In the genomic region with DNA sequence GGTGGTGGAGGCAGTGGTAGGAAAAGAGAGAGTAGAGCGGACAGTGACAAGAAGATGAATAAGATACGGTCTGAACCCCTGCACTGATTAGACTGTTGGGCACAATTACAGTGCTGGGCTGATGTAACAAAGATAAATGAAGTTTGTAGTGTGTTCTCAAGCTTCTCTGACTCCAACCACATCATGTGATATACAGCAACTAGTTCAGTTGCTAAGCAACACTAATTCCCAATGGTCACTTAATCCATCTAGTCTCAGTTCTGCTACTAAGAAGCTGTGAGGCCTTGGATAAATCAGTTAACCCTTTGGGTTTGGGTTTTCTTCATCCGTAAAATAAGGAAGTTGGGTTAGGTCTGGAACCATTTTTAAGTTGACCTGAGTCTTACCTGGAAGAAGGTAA, we compare ENCODE assay signal across 27 cellular contexts. TPM values are rescaled to one million over a fixed set of nuclear protein-coding genes. Genes with fewer than 3 reads are reported as not detected.
DNase-seq lines count a peak whose midpoint lies in the region; ATAC-seq and TF ChIP-seq lines count a peak whose summit lies in the region.
"Had no signal": no experiment of that assay in that cellular context is flagged by ENCODE, and none has a peak within 500 bp of the region (broad histone marks: within the 10 kb centered on the region; RNA-seq: fewer than 3 reads in every experiment).

No MANE protein-coding gene starts in this region.

- H3K4me1 Mint-ChIP-seq in HFFc6 (ENCODE audit: low read depth) (peaks cover 84% of the 10 kb centered on the region), nephron progenitor cell (peaks cover 39% of the 10 kb centered on the region)
- H3K4me1 Mint-ChIP-seq: CD4-positive, CD25-positive, alpha-beta regulatory T cell; endodermal cell had no signal

- H3K27ac Mint-ChIP-seq in HFFc6 (peak overlapping the region; percentile 55), nephron progenitor cell (peak overlapping the region; percentile 64)
- H3K27ac Mint-ChIP-seq: activated T-cell treated with anti-CD3 and anti-CD28 coated beads, Interleukin-2, amount 50 U/mL, for 24 hours; CD4-positive, CD25-positive, alpha-beta regulatory T cell; endodermal cell; progenitor cell of endocrine pancreas had no signal

- H3K4me3 Mint-ChIP-seq in HFFc6, result no peak overlapping the region
- peak overlapping the region; percentile 5 for H3K4me3 Mint-ChIP-seq in nephron progenitor cell
- H3K4me3 Mint-ChIP-seq: activated T-cell treated with anti-CD3 and anti-CD28 coated beads, Interleukin-2, amount 50 U/mL, for 24 hours; CD4-positive, CD25-positive, alpha-beta regulatory T cell; endodermal cell had no signal

- H3K36me3 Mint-ChIP-seq in HFFc6 (ENCODE audit: low read depth) (peaks cover 52% of the 10 kb centered on the region), nephron progenitor cell (ENCODE audit: low read depth) (no peaks in the 10 kb centered on the region)
- H3K36me3 Mint-ChIP-seq: CD4-positive, CD25-positive, alpha-beta regulatory T cell had no signal

- H3K9me3 Mint-ChIP-seq in HFFc6 (no peaks in the 10 kb centered on the region), nephron progenitor cell (no peaks in the 10 kb centered on the region)
- H3K9me3 Mint-ChIP-seq: activated T-cell treated with anti-CD3 and anti-CD28 coated beads, Interleukin-2, amount 50 U/mL, for 24 hours; endodermal cell had no signal

- H3K27me3 Mint-ChIP-seq in HFFc6 (ENCODE audit: insufficient read depth), result no peaks in the 10 kb centered on the region; the same call in 1 of the 2 replicates
- H3K27me3 Mint-ChIP-seq in nephron progenitor cell (ENCODE audit: low read depth, poor library complexity), result no peaks in the 10 kb centered on the region

- no peak overlapping the region for H3K4me3 ChIP-seq in choroid plexus epithelial cell (ENCODE audit: low read depth, low read length)
- H3K4me3 ChIP-seq: adrenal gland, colonic mucosa, esophagus muscularis mucosa, SJCRH30, upper lobe of left lung had no signal

- no peak for ATAC-seq in HG02623 (IDR thresholded peaks at IDR 0.05; ENCODE audit: unreplicated experiment)

- DNase-seq in HFFc6, result no peak
- DNase-seq in NCI-H82 (lab: John Stamatoyannopoulos, UW), result peak; percentile 92
- peak; percentile 45 for DNase-seq in choroid plexus epithelial cell (ENCODE audit: low read depth)
- no peak for DNase-seq in nephron progenitor cell
- no peak for DNase-seq in activated gamma-delta T cell (lab: John Stamatoyannopoulos, UW)
- DNase-seq in NCI-H226, result no peak
- no peak for DNase-seq in stimulated activated CD4-positive, alpha-beta T cell treated with anti-CD3 and anti-CD28 coated beads, Interleukin-4, amount 100 ng/mL, for 1 hour
- DNase-seq: activated CD4-positive, alpha-beta T cell treated with anti-CD3 and anti-CD28 coated beads for 4 hours; activated CD8-positive, alpha-beta memory T cell treated with anti-CD3 and anti-CD28 coated beads for 24 hours; activated naive CD4-positive, alpha-beta T cell; activated T-cell treated with anti-CD3 and anti-CD28 coated beads, Interleukin-2, amount 50 U/mL, for 24 hours; adrenal gland; CD4-positive, CD25-positive, alpha-beta regulatory T cell; colonic mucosa; DMS153; endodermal cell; KBM-7; kidney glomerular epithelial cell; NCI-H1694 treated with DMSO at 0.1 percent for 48 hours; NCI-H510A; stimulated activated CD8-positive, alpha-beta memory T cell treated with anti-CD3 and anti-CD28 coated beads, Interleukin-4, amount 100 ng/mL, for 48 hours; T-helper 1 cell; upper lobe of left lung had no signal

- TF ChIP-seq CTCF in HFFc6 (IDR thresholded peaks at IDR 0.05) (no peak), choroid plexus epithelial cell (conservative IDR thresholded peaks at IDR 0.05; ENCODE audit: low read depth, low read length) (no peak), nephron progenitor cell (IDR thresholded peaks at IDR 0.05) (no peak)

RNA-seq across cellular contexts. Expression of gene DDR2, which starts 17.3 kb away (rescaled TPM):
- 100 to 1,000 TPM; 154 to 218 (median 187) TPM for total RNA-seq in HFFc6 (2021; fragmentation: NEBNext Ultra II Directional; extraction: Animal tissue kit (Norgen Biotek cat#: 25700))

Comparison
In these comparisons a context has a peak if more than half of its experiments do, and no peak if none do; other contexts are left out.
1. DNase-seq: peak in NCI-H82 (single experiment) and choroid plexus epithelial cell (single experiment); none in HFFc6 (single experiment), nephron progenitor cell (single experiment), activated gamma-delta T cell (single experiment), NCI-H226 (single experiment) and stimulated activated CD4-positive, alpha-beta T cell treated with anti-CD3 and anti-CD28 coated beads, Interleukin-4, amount 100 ng/mL, for 1 hour (single experiment).